8 cellular contexts compared by ENCODE assay signal in genomic region chr12:30753233-30753632, GRCh38. TPM values are rescaled to one million over a fixed set of nuclear protein-coding genes. Genes with fewer than 3 reads are reported as not detected.
DNase-seq lines count a peak whose midpoint lies in the region; ATAC-seq and TF ChIP-seq lines count a peak whose summit lies in the region.

No MANE protein-coding gene starts in this region.

- intact Hi-C loops in Calu3 (cut with micrococcal nuclease; ENCODE audit: unreplicated experiment) = loop anchor here (1.0 to 5.0 kb wide), 2 partner anchors 36 to 54 kb away; no protein-coding TSS in a partner anchor
- intact Hi-C loops in cardiac septum (cut with DNase I) = loop anchor here (5.0 kb wide), 1 partner anchor 56 kb away; the partner anchor contains the start of gene IPO8

- CTCF ChIA-PET in Calu3 (lab: Charles Lee) = interaction anchor here (0.5 to 5.5 kb wide), 4 partner anchors 30 to 865 kb away, joined by 3 to 36 read pairs (median 6); partner anchors contain the start of gene IPO8

- DNase-seq in Calu3 (peak; percentile 60), HFF-Myc (ENCODE audit: extremely low read depth, low read depth) (no peak), T-helper 17 cell (no peak), fibroblast of villous mesenchyme (ENCODE audit: low read depth) (peak; percentile 24), type B pancreatic cell (ENCODE audit: extremely low spot score, unreplicated experiment) (no peak), GM19240 (ENCODE audit: insufficient read length, low spot score) (no peak), cardiac septum (ENCODE audit: low spot score) (no peak)

- ATAC-seq in T-helper 17 cell = no peak
- ATAC-seq in GM21737 (IDR thresholded peaks at IDR 0.05; ENCODE audit: unreplicated experiment) = no peak

- TF ChIP-seq CTCF in Calu3 (IDR thresholded peaks at IDR 0.05; ENCODE audit: unreplicated experiment) = peak; percentile 26
- TF ChIP-seq CTCF in HFF-Myc (IDR thresholded peaks at IDR 0.05; ENCODE audit: low read depth, low read length, missing control alignments) = peak; percentile 58
- TF ChIP-seq CTCF in fibroblast of villous mesenchyme (IDR thresholded peaks at IDR 0.05; ENCODE audit: insufficient read depth, low read depth, low read length) = peak; percentile 51
- peak; percentile 72 for TF ChIP-seq CTCF in type B pancreatic cell (conservative IDR thresholded peaks at IDR 0.05)

- no peaks in the 10 kb centered on the region for H3K9me3 ChIP-seq in T-helper 17 cell (ENCODE audit: control insufficient read depth, low read length, poor library complexity, severe bottlenecking)

- H3K4me3 ChIP-seq in HFF-Myc (replicated peaks; ENCODE audit: low read depth, low read length) (peak overlapping the region; percentile 68), fibroblast of villous mesenchyme (ENCODE audit: low read depth, low read length) (peak overlapping the region; percentile 66)

- peaks cover 41% of the 10 kb centered on the region for H3K36me3 Mint-ChIP-seq in Calu3 (ENCODE audit: insufficient read depth, unreplicated experiment)
- no peaks in the 10 kb centered on the region for H3K36me3 Mint-ChIP-seq in T-helper 17 cell (ENCODE audit: low read depth)
- H3K36me3 Mint-ChIP-seq in type B pancreatic cell = peaks cover 27% of the 10 kb centered on the region

- H3K4me1 Mint-ChIP-seq in Calu3 (ENCODE audit: low read depth, unreplicated experiment) = peaks cover 40% of the 10 kb centered on the region
- peaks cover 38% of the 10 kb centered on the region for H3K4me1 Mint-ChIP-seq in T-helper 17 cell
- peaks cover 31% of the 10 kb centered on the region for H3K4me1 Mint-ChIP-seq in type B pancreatic cell (ENCODE audit: unreplicated experiment)

- H3K4me3 Mint-ChIP-seq in Calu3 (ENCODE audit: low read depth, unreplicated experiment) (peak overlapping the region; percentile 92), T-helper 17 cell (peak overlapping the region; percentile 95), type B pancreatic cell (peak overlapping the region; percentile 97)

- no peaks in the 10 kb centered on the region for H3K9me3 Mint-ChIP-seq in Calu3 (ENCODE audit: low read depth, unreplicated experiment)
- no peaks in the 10 kb centered on the region for H3K9me3 Mint-ChIP-seq in type B pancreatic cell

- peak overlapping the region; percentile 62 for H3K27ac Mint-ChIP-seq in Calu3 (ENCODE audit: unreplicated experiment)
- peak overlapping the region; percentile 76 for H3K27ac Mint-ChIP-seq in T-helper 17 cell
- peak overlapping the region; percentile 92 for H3K27ac Mint-ChIP-seq in type B pancreatic cell

- H3K27me3 Mint-ChIP-seq in Calu3 (ENCODE audit: unreplicated experiment) (no peaks in the 10 kb centered on the region), T-helper 17 cell (no peaks in the 10 kb centered on the region), type B pancreatic cell (peaks cover 4% of the 10 kb centered on the region)

- BruUV-seq in Calu3 (replicated peaks; lab: Mats Ljungman, UMichigan) = TSS peak; percentile 45

RNA-seq across cellular contexts. Expression of gene CAPRIN2, which starts 1.5 kb away (rescaled TPM):
- 48.5 and 52.2 TPM in 2 replicates for total RNA-seq in Calu3 (2022)
- total RNA-seq in T-helper 17 cell = 10 to 100 TPM; 19.1 to 28.5 TPM
- 19.0 and 19.4 TPM in 2 replicates for total RNA-seq in fibroblast of villous mesenchyme
- 35.5 and 44.9 TPM in 2 replicates for total RNA-seq in type B pancreatic cell (ENCODE audit: low replicate concordance)
- total RNA-seq in cardiac septum = 29.0 TPM

RNA-seq across cellular contexts. Expression of gene IPO8, which starts 57.6 kb away (rescaled TPM):
- total RNA-seq in Calu3 (2022) (40.1 and 44.1 TPM in 2 replicates), T-helper 17 cell (10 to 100 TPM; 27.4 to 28.0 TPM), fibroblast of villous mesenchyme (26.7 and 35.4 TPM in 2 replicates), type B pancreatic cell (ENCODE audit: low replicate concordance) (53.9 and 82.5 TPM in 2 replicates), cardiac septum (24.3 TPM)

Comparison
In these comparisons a context has a peak if more than half of its experiments do, and no peak if none do; other contexts are left out.
1. DNase-seq: peak in Calu3 (single experiment) and fibroblast of villous mesenchyme (single experiment); none in HFF-Myc (single experiment), T-helper 17 cell (0 of 3), type B pancreatic cell (single experiment), GM19240 (single experiment) and cardiac septum (single experiment).
2. Peak in every context shown above with its lines, with median percentiles within 50 percentile points of each other: H3K27ac Mint-ChIP-seq, H3K4me3 Mint-ChIP-seq and CTCF ChIP-seq.